Comparison of ENCODE assay signal across 13 cellular contexts in the genomic region with DNA sequence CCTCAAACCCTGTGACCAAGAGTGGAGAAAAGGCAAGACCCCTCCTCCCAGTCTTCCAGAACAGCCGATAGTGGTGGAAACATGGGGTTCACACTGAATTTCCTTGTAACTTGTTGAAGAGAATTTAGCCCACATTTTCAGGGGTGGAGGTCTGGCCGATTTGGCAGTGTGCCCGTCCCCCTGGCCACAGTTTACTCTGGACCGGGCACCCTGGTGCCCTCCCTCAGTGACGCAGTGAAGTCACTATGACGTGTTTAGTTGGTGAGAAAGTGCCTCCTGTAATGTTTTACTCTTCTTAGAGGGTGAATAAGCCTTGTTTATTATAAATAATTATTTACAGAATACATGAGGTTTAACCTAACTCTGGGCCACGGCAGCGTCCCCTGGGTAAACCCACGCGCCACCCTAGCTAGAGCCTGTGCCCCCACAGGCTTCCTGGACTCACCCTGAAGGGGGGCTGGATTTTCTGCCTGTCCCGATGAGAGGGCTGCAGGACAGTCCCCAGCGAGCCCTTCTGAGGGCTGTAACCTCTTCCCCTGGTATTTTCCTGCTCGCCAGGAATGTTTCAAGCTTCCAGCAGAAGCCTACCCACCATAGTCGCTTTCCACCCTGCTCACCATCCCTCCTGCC.
DNase-seq lines count a peak whose midpoint lies in the region; ATAC-seq and TF ChIP-seq lines count a peak whose summit lies in the region.
"Had no signal": no experiment of that assay in that cellular context is flagged by ENCODE, and none has a peak within 500 bp of the region (broad histone marks: within the 10 kb centered on the region; RNA-seq: fewer than 3 reads in every experiment).

No MANE protein-coding gene starts in this region.

- H3K9me3 Mint-ChIP-seq in progenitor cell of endocrine pancreas (ENCODE audit: low read depth): no peaks in the 10 kb centered on the region

- peaks cover 93% of the 10 kb centered on the region for H3K36me3 ChIP-seq in DND-41 (ENCODE audit: insufficient read depth, low read length)
- H3K36me3 ChIP-seq in OCI-LY7 (ENCODE audit: insufficient read depth, low read length): peaks cover 66% of the 10 kb centered on the region
- no peaks in the 10 kb centered on the region for H3K36me3 ChIP-seq in effector memory CD4-positive, alpha-beta T cell (ENCODE audit: control insufficient read depth, insufficient read depth, low read length)

- no peaks in the 10 kb centered on the region for H3K27me3 Mint-ChIP-seq in progenitor cell of endocrine pancreas

- H2AFZ ChIP-seq in DND-41 (ENCODE audit: low read depth, low read length) (no peak overlapping the region), OCI-LY7 (ENCODE audit: low read length) (no peak overlapping the region)

- ATAC-seq in DND-41 (ENCODE audit: insufficient read depth, low read depth): no peak
- no peak for ATAC-seq in HG03039 (IDR thresholded peaks at IDR 0.05; ENCODE audit: unreplicated experiment)
- ATAC-seq: foreskin keratinocyte, K562, sciatic nerve had no signal

- no peaks in the 10 kb centered on the region for H3K27me3 ChIP-seq in DND-41 (ENCODE audit: insufficient read depth, low read length, poor library complexity)
- no peaks in the 10 kb centered on the region for H3K27me3 ChIP-seq in effector memory CD4-positive, alpha-beta T cell (replicated peaks; ENCODE audit: control insufficient read depth, insufficient read depth, low read length, poor library complexity, severe bottlenecking)
- H3K27me3 ChIP-seq: foreskin keratinocyte had no signal

- peak overlapping the region; percentile 85 for H3K27ac ChIP-seq in DND-41 (ENCODE audit: low read length)
- peak overlapping the region; percentile 95 for H3K27ac ChIP-seq in OCI-LY7 (ENCODE audit: low read depth, low read length, poor library complexity, severe bottlenecking)
- H3K27ac ChIP-seq in effector memory CD4-positive, alpha-beta T cell (ENCODE audit: insufficient read depth, low read length, poor library complexity, severe bottlenecking): peak overlapping the region; percentile 85
- no peak overlapping the region for H3K27ac ChIP-seq in caudate nucleus (ENCODE audit: low read depth, low read length)
- H3K27ac ChIP-seq: foreskin keratinocyte had no signal

- intact Hi-C loops in OCI-LY7 (cut with micrococcal nuclease; ENCODE audit: unreplicated experiment): no loop called here

- peaks cover 91% of the 10 kb centered on the region for H4K20me1 ChIP-seq in DND-41 (ENCODE audit: insufficient read depth, low read length)
- no peaks in the 10 kb centered on the region for H4K20me1 ChIP-seq in OCI-LY7 (ENCODE audit: insufficient read depth, low read length)

- BruUV-seq in OCI-LY7 (replicated peaks; lab: Mats Ljungman, UMichigan): no TSS peak

- no peak overlapping the region for H3K4me3 Mint-ChIP-seq in progenitor cell of endocrine pancreas (ENCODE audit: low read depth)

- H3K36me3 Mint-ChIP-seq in progenitor cell of endocrine pancreas (ENCODE audit: insufficient read depth): peaks cover 3% of the 10 kb centered on the region

- no peak for DNase-seq in DND-41
- no peak for DNase-seq in OCI-LY7 (ENCODE audit: low spot score)
- DNase-seq in effector memory CD4-positive, alpha-beta T cell: no peak
- no peak for DNase-seq in progenitor cell of endocrine pancreas (ENCODE audit: low spot score, unreplicated experiment)
- DNase-seq in NCI-H82 (lab: John Stamatoyannopoulos, UW): no peak
- no peak for DNase-seq in caudate nucleus (lab: John Stamatoyannopoulos, UW)
- DNase-seq in iPS-NIHi11 (ENCODE audit: low spot score): no peak
- DNase-seq: cerebellar nuclear complex, foreskin keratinocyte, SHP77 treated with DMSO at 0.1 percent for 48 hours had no signal

- POLR2A ChIA-PET in OCI-LY7 (lab: Charles Lee): interaction anchor here (0.8 to 6.0 kb wide), 8 partner anchors 7 to 37 kb away, joined by 3 to 50 read pairs (median 5); no protein-coding TSS in a partner anchor

- H3K79me2 ChIP-seq in DND-41 (ENCODE audit: insufficient read depth, low read length): peaks cover 100% of the 10 kb centered on the region
- H3K79me2 ChIP-seq in OCI-LY7 (ENCODE audit: insufficient read depth, low read depth, low read length): peaks cover 100% of the 10 kb centered on the region

- H3K9me2 ChIP-seq in OCI-LY7 (ENCODE audit: insufficient read depth, low read length): no peaks in the 10 kb centered on the region

- H3K4me1 Mint-ChIP-seq in progenitor cell of endocrine pancreas (ENCODE audit: low read depth): peaks cover 42% of the 10 kb centered on the region

- H3K9ac ChIP-seq in DND-41 (ENCODE audit: low read depth, low read length): peak overlapping the region; percentile 97

- H3K9me3 ChIP-seq in DND-41 (ENCODE audit: insufficient read depth, low read length, severe bottlenecking) (no peaks in the 10 kb centered on the region), OCI-LY7 (ENCODE audit: low read length) (no peaks in the 10 kb centered on the region)
- H3K9me3 ChIP-seq in effector memory CD4-positive, alpha-beta T cell (ENCODE audit: control insufficient read depth, low read length): no peaks in the 10 kb centered on the region

- CTCF ChIA-PET in OCI-LY7 (lab: Charles Lee; ENCODE audit: unreplicated experiment): interaction anchor here (0.5 to 2.2 kb wide), 3 partner anchors 15 to 1312 kb away, joined by 3 to 8 read pairs (median 7); no protein-coding TSS in a partner anchor

- peak overlapping the region; percentile 62 for H3K27ac Mint-ChIP-seq in progenitor cell of endocrine pancreas

- peak overlapping the region in 1 of 2 experiments; percentile 44; a peak in 1 of 4 replicates for H3K4me3 ChIP-seq in DND-41 (ENCODE audit: low read depth in 1 of 2, low read length in 2 of 2)
- H3K4me3 ChIP-seq in OCI-LY7 (ENCODE audit: low read depth, low read length, poor library complexity, severe bottlenecking): peak overlapping the region; percentile 76
- peak overlapping the region; percentile 91 for H3K4me3 ChIP-seq in effector memory CD4-positive, alpha-beta T cell (ENCODE audit: insufficient read depth, low read depth, low read length, poor library complexity, severe bottlenecking)
- H3K4me3 ChIP-seq: K562 had no signal

- H3K4me2 ChIP-seq in DND-41 (ENCODE audit: insufficient read depth, low read length) (peak overlapping the region; percentile 66), OCI-LY7 (ENCODE audit: low read length) (peak overlapping the region; percentile 76)

- TF ChIP-seq CTCF in DND-41 (IDR thresholded peaks at IDR 0.05; ENCODE audit: borderline replicate concordance, extremely low read depth, low read length, poor library complexity, severe bottlenecking) (no peak), OCI-LY7 (conservative IDR thresholded peaks at IDR 0.05; ENCODE audit: low read length) (no peak), progenitor cell of endocrine pancreas (IDR thresholded peaks at IDR 0.05; ENCODE audit: unreplicated experiment) (no peak)

- H3K4me1 ChIP-seq in DND-41 (ENCODE audit: insufficient read depth, low read length): peaks cover 95% of the 10 kb centered on the region
- peaks cover 90% of the 10 kb centered on the region for H3K4me1 ChIP-seq in OCI-LY7 (ENCODE audit: insufficient read depth, low read length, poor library complexity, severe bottlenecking)
- H3K4me1 ChIP-seq in effector memory CD4-positive, alpha-beta T cell (ENCODE audit: control insufficient read depth, insufficient read depth, low read length, poor library complexity, severe bottlenecking): peaks cover 71% of the 10 kb centered on the region
